Comparison of ENCODE assay signal across 8 cellular contexts in the genomic region with DNA sequence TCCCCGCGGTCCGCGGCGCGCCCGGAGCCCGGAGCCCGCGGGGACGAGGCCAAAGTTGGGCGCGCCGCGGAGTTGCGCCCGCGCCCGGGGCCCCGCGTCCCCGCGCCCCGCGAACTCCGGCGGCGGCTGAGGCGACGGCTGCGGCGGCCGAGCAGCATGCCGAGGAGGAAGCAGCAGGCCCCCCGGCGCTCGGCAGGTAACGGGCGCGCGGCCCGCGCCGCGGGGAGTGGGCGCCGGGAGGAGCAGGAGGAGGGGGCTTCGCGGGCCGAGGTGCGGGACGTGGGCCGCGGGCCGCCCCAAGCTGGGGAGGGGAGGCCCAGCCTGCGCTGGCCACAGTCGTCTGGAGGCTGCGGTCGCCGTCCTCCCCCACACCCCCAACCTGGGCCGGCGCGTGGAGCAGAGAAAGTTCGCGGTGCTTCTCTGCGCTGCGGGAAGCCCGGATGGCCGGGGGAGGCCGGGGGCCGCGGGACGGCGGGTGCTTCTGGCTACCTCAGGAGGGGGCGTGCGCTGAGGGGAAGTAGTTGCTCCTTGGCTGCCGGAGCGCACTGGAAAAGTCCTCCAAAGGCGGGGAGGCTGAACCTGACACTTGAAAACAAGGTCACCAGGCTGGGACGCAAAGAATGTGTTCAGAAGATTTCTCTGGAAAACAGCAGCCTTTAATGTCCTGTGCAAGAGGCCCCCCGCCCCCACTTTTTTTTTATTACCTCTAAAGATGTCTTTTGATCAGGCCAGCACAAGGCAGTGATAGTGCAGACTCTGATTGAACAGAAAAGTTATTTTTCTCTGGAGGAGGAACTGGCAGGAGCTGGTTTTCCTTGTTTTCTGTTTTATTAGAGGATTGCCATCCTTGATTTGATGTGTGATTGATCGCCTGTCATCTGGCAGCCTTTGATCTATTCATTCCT.
DNase-seq lines count a peak whose midpoint lies in the region; ATAC-seq lines count a peak whose summit lies in the region.

No MANE protein-coding gene starts in this region.

- WGBS in iPS DF 6.9 (ENCODE audit: insufficient coverage, insufficient read length) = no CpG with 5 or more reads among the region's 82 CpGs

- H3K4me1 Mint-ChIP-seq in activated naive CD8-positive, alpha-beta T cell treated with anti-CD3 and anti-CD28 coated beads, Interleukin-2, amount 50 U/mL, for 24 hours = peaks cover 62% of the 10 kb centered on the region

- H3K4me3 ChIP-seq in iPS DF 6.9 (ENCODE audit: low read length) = peak overlapping the region; percentile 61
- H3K4me3 ChIP-seq in skeletal muscle cell (ENCODE audit: low read depth, low read length) = peak overlapping the region; percentile 65

- peaks cover 7% of the 10 kb centered on the region for H3K36me3 Mint-ChIP-seq in activated naive CD8-positive, alpha-beta T cell treated with anti-CD3 and anti-CD28 coated beads, Interleukin-2, amount 50 U/mL, for 24 hours (ENCODE audit: low read depth)

- no peaks in the 10 kb centered on the region; the same call in 1 of the 2 replicates for H3K36me3 ChIP-seq in iPS DF 6.9 (ENCODE audit: control insufficient read depth, insufficient read depth, low read length)

- peaks cover 29% of the 10 kb centered on the region for H3K27me3 ChIP-seq in iPS DF 6.9 (ENCODE audit: control insufficient read depth, insufficient read depth, low read length)

- no peaks in the 10 kb centered on the region for H3K9me3 ChIP-seq in iPS DF 6.9 (ENCODE audit: control insufficient read depth, insufficient read depth, low read length)

- no peaks in the 10 kb centered on the region for H3K9me3 Mint-ChIP-seq in activated naive CD8-positive, alpha-beta T cell treated with anti-CD3 and anti-CD28 coated beads, Interleukin-2, amount 50 U/mL, for 24 hours

- H3K27me3 Mint-ChIP-seq in activated naive CD8-positive, alpha-beta T cell treated with anti-CD3 and anti-CD28 coated beads, Interleukin-2, amount 50 U/mL, for 24 hours = no peaks in the 10 kb centered on the region

- peak overlapping the region; percentile 78 for H3K27ac Mint-ChIP-seq in activated naive CD8-positive, alpha-beta T cell treated with anti-CD3 and anti-CD28 coated beads, Interleukin-2, amount 50 U/mL, for 24 hours

- peak overlapping the region; percentile 79 for H3K4me3 Mint-ChIP-seq in activated naive CD8-positive, alpha-beta T cell treated with anti-CD3 and anti-CD28 coated beads, Interleukin-2, amount 50 U/mL, for 24 hours

- H3K27ac ChIP-seq in iPS DF 6.9 (ENCODE audit: low read length) = no peak overlapping the region

- DNase-seq in NOMO-1 (lab: John Stamatoyannopoulos, UW; ENCODE audit: unreplicated experiment in 2 of 2) (peak; percentile 16 to 41), NOMO-1 treated with dmso at 0.1 percent for 144 hours (lab: John Stamatoyannopoulos, UW; ENCODE audit: unreplicated experiment) (no peak), NCI-H510A treated with DMSO at 0.1 percent for 48 hours (lab: John Stamatoyannopoulos, UW) (peak; percentile 59), iPS DF 6.9 (ENCODE audit: low read depth, low spot score) (no peak), skeletal muscle cell (ENCODE audit: low read depth) (no peak), LoVo (ENCODE audit: low spot score) (no peak)
- DNase-seq in activated naive CD8-positive, alpha-beta T cell treated with anti-CD3 and anti-CD28 coated beads, Interleukin-2, amount 50 U/mL, for 24 hours = peak; percentile 45

- H3K4me1 ChIP-seq in iPS DF 6.9 (ENCODE audit: control insufficient read depth, insufficient read depth, low read length) = peaks cover 7% of the 10 kb centered on the region

- no peak for ATAC-seq in activated naive CD8-positive, alpha-beta T cell treated with anti-CD3 and anti-CD28 coated beads, Interleukin-2, amount 50 U/mL, for 24 hours
- ATAC-seq in GM18858 (IDR thresholded peaks at IDR 0.05; ENCODE audit: unreplicated experiment) = no peak

Comparison
In these comparisons a context has a peak if more than half of its experiments do, and no peak if none do; other contexts are left out.
1. DNase-seq: peak in NOMO-1 (2 of 2), NCI-H510A treated with DMSO at 0.1 percent for 48 hours (single experiment) and activated naive CD8-positive, alpha-beta T cell treated with anti-CD3 and anti-CD28 coated beads, Interleukin-2, amount 50 U/mL, for 24 hours (single experiment); none in NOMO-1 treated with dmso at 0.1 percent for 144 hours (single experiment), iPS DF 6.9 (single experiment), skeletal muscle cell (single experiment) and LoVo (single experiment).